11 cellular contexts compared by ENCODE assay signal in the genomic region with DNA sequence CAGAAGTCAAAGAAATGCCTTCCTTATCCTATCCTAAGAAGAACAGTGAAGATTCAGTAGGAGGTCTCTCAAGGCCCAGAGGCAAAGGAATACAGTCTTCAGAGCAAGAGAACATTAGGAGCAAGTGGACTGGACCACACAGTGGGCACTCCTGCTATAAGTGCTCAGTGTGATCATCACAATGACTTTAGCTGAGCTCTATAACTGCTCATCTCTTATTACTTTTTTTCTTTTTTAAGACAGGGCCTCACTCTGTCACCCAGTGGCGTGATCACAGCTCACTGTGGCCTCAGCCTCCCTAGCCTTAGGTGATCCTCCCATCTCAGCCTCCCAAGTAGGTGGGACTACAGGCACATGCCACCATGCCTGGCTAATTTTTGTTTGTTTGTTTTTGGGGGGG. TPM values are rescaled to one million over a fixed set of nuclear protein-coding genes. Genes with fewer than 3 reads are reported as not detected.
"Had no signal": no experiment of that assay in that cellular context is flagged by ENCODE, and none has a peak within 500 bp of the region (broad histone marks: within the 10 kb centered on the region; RNA-seq: fewer than 3 reads in every experiment).

No MANE protein-coding gene starts in this region.

- H3K9ac ChIP-seq: parathyroid adenoma had no signal

- H2AFZ ChIP-seq: parathyroid adenoma had no signal

- H3K9me3 Mint-ChIP-seq: activated naive CD4-positive, alpha-beta T cell treated with anti-CD3 and anti-CD28 coated beads, Interleukin-2, amount 50 U/mL, for 72 hours; effector memory CD8-positive, alpha-beta T cell; type B pancreatic cell had no signal

- H3K79me2 ChIP-seq: parathyroid adenoma had no signal

- H3K36me3 Mint-ChIP-seq: activated naive CD4-positive, alpha-beta T cell treated with anti-CD3 and anti-CD28 coated beads, Interleukin-2, amount 50 U/mL, for 72 hours; naive thymus-derived CD4-positive, alpha-beta T cell; type B pancreatic cell had no signal

- FAIRE-seq: islet of Langerhans had no signal

- ATAC-seq: effector memory CD8-positive, alpha-beta T cell; naive thymus-derived CD4-positive, alpha-beta T cell had no signal

- H3K27ac ChIP-seq: cardiac muscle cell, parathyroid adenoma, right lobe of liver, stomach had no signal

- H3K9me3 ChIP-seq: right lobe of liver, stomach had no signal

- H3K4me1 Mint-ChIP-seq: naive thymus-derived CD4-positive, alpha-beta T cell had no signal

- H3K27me3 ChIP-seq: cardiac muscle cell, right lobe of liver, stomach had no signal

- H3K4me3 ChIP-seq: cardiac muscle cell, right lobe of liver, smooth muscle cell, stomach had no signal

- H3K36me3 ChIP-seq: cardiac muscle cell, right lobe of liver, stomach had no signal

- H3K27ac Mint-ChIP-seq: activated naive CD4-positive, alpha-beta T cell treated with anti-CD3 and anti-CD28 coated beads, Interleukin-2, amount 50 U/mL, for 72 hours; effector memory CD8-positive, alpha-beta T cell; naive thymus-derived CD4-positive, alpha-beta T cell; type B pancreatic cell had no signal

- H3K4me3 Mint-ChIP-seq: effector memory CD8-positive, alpha-beta T cell; naive thymus-derived CD4-positive, alpha-beta T cell; type B pancreatic cell had no signal

- H3K4me1 ChIP-seq: parathyroid adenoma, right lobe of liver, stomach had no signal

- H3K4me2 ChIP-seq: smooth muscle cell had no signal

- DNase-seq: activated gamma-delta T cell; effector memory CD8-positive, alpha-beta T cell had no signal

RNA-seq across cellular contexts. Expression of a gene that starts 48.1 kb away (rescaled TPM):
- polyA plus RNA-seq: naive thymus-derived CD4-positive, alpha-beta T cell had no signal
